Comparison of ENCODE assay signal across 14 cellular contexts in genomic region chr4:140136509-140136908, GRCh38. TPM values are rescaled to one million over a fixed set of nuclear protein-coding genes. Genes with fewer than 3 reads are reported as not detected.
A peak's percentile ranks its signal among the peaks of the same experiment; 100 is the strongest.
DNase-seq lines count a peak whose midpoint lies in the region; ATAC-seq, FAIRE-seq and TF ChIP-seq lines count a peak whose summit lies in the region.
"Had no signal": no experiment of that assay in that cellular context is flagged by ENCODE, and none has a peak within 500 bp of the region (broad histone marks: within the 10 kb centered on the region; RNA-seq: fewer than 3 reads in every experiment).

No MANE protein-coding gene starts in this region.

- H3K36me3 ChIP-seq in breast epithelium (no peaks in the 10 kb centered on the region), uterus (no peaks in the 10 kb centered on the region)

- no peak for TF ChIP-seq CTCF in MCF 10A (IDR thresholded peaks at IDR 0.05; ENCODE audit: unreplicated experiment)
- no peak for TF ChIP-seq CTCF in breast epithelium (IDR thresholded peaks at IDR 0.05)
- no peak for TF ChIP-seq CTCF in fibroblast of mammary gland (conservative IDR thresholded peaks at IDR 0.05; ENCODE audit: control insufficient read depth, insufficient read depth, low read depth, low read length)
- TF ChIP-seq CTCF in uterus (IDR thresholded peaks at IDR 0.05): no peak
- no peak for TF ChIP-seq CTCF in D721Med (IDR thresholded peaks at IDR 0.05; ENCODE audit: insufficient read depth, missing control alignments)

- no peak for FAIRE-seq in D721Med (lab: Jason Lieb, UNC)

- peaks cover 0 to 4% of the 10 kb centered on the region in 2 donors for H3K4me1 ChIP-seq in breast epithelium
- H3K4me1 ChIP-seq in uterus: no peaks in the 10 kb centered on the region

- H3K36me3 Mint-ChIP-seq in MCF 10A (ENCODE audit: insufficient read depth, unreplicated experiment): no peaks in the 10 kb centered on the region

- H3K4me3 ChIP-seq in breast epithelium (no peak overlapping the region), fibroblast of mammary gland (ENCODE audit: control insufficient read depth, low read depth, low read length) (no peak overlapping the region), uterus (no peak overlapping the region)

- H3K4me3 Mint-ChIP-seq in MCF 10A (ENCODE audit: unreplicated experiment): no peak overlapping the region
- H3K4me3 Mint-ChIP-seq: activated CD4-positive, alpha-beta T cell treated with anti-CD3 and anti-CD28 coated beads for 36 hours had no signal

- H3K27ac ChIP-seq in breast epithelium: no peak overlapping the region
- peak overlapping the region; percentile 52 to 58 for H3K27ac ChIP-seq in uterus

- no peaks in the 10 kb centered on the region for H3K27me3 Mint-ChIP-seq in MCF 10A (ENCODE audit: insufficient read depth, unreplicated experiment)

- intact Hi-C loops in MCF 10A (cut with micrococcal nuclease): no loop called here
- intact Hi-C loops in breast epithelium (cut with DNase I; ENCODE audit: low total_unique reads): no loop called here
- intact Hi-C loops in uterus (cut with DNase I; ENCODE audit: low total_unique reads): no loop called here

- no peak overlapping the region for H3K27ac Mint-ChIP-seq in MCF 10A (ENCODE audit: low read depth, unreplicated experiment)
- H3K27ac Mint-ChIP-seq: activated CD4-positive, alpha-beta T cell treated with anti-CD3 and anti-CD28 coated beads for 36 hours had no signal

- H3K9me3 ChIP-seq in breast epithelium (no peaks in the 10 kb centered on the region), uterus (no peaks in the 10 kb centered on the region)

- BruUV-seq in MCF 10A (replicated peaks; lab: Mats Ljungman, UMichigan): no TSS peak

- H3K9me3 Mint-ChIP-seq in MCF 10A (ENCODE audit: unreplicated experiment): no peaks in the 10 kb centered on the region

- ATAC-seq in HG03432 (IDR thresholded peaks at IDR 0.05; ENCODE audit: unreplicated experiment): no peak
- ATAC-seq: activated CD4-positive, alpha-beta T cell treated with anti-CD3 and anti-CD28 coated beads for 36 hours had no signal

- H3K27me3 ChIP-seq in breast epithelium (no peaks in the 10 kb centered on the region), uterus (no peaks in the 10 kb centered on the region)

- CTCF ChIA-PET in MCF 10A (lab: Yijun Ruan, JAX): interaction anchor here (0.6 kb wide), 1 partner anchor 249 kb away, joined by 3 read pairs; no protein-coding TSS in a partner anchor

- POLR2A ChIA-PET in MCF 10A (lab: Yijun Ruan, JAX): interaction anchor here (0.7 to 1.3 kb wide), 2 partner anchors 17 to 992 kb away, joined by 3 read pairs; no protein-coding TSS in a partner anchor

- H3K4me1 Mint-ChIP-seq in MCF 10A (ENCODE audit: insufficient read depth, unreplicated experiment): peaks cover 6% of the 10 kb centered on the region

- DNase-seq in MCF 10A (ENCODE audit: unreplicated experiment): peak; percentile 76
- DNase-seq in breast epithelium (ENCODE audit: low spot score in 2 of 2): no peak
- peak; percentile 77 for DNase-seq in RKO (ENCODE audit: low spot score)
- DNase-seq in fibroblast of mammary gland (ENCODE audit: low read depth): peak; percentile 77
- no peak for DNase-seq in uterus
- DNase-seq in NCI-H446 (lab: John Stamatoyannopoulos, UW): no peak
- no peak for DNase-seq in D721Med (ENCODE audit: insufficient read length, low spot score)
- DNase-seq: activated CD4-positive, alpha-beta T cell treated with anti-CD3 and anti-CD28 coated beads for 36 hours; activated T-cell treated with anti-CD3 and anti-CD28 coated beads, Interleukin-2, amount 50 U/mL, for 48 hours; amygdala; hippocampal formation; NCI-H187; occipital lobe had no signal

- TF ChIP-seq POLR2A in breast epithelium (IDR thresholded peaks at IDR 0.05) (no peak), uterus (IDR thresholded peaks at IDR 0.05) (no peak)

RNA-seq across cellular contexts. Expression of gene MAML3, which starts 17.5 kb away (rescaled TPM):
- 0.89 and 1.7 TPM in 2 replicates for total RNA-seq in MCF 10A (2022)
- total RNA-seq in breast epithelium: 10 to 100 TPM in 2 of 3 donors, 1 to 10 TPM in 1; 5.0 to 16.8 (median 11.1) TPM
- 10 to 100 TPM in 2 of 4 donors, 1 to 10 TPM in 2; 2.4 to 50.5 (median 17.8) TPM for total RNA-seq in uterus

Comparison
In these comparisons a context has a peak if more than half of its experiments do, and no peak if none do; other contexts are left out.
1. DNase-seq: peak in MCF 10A (single experiment), RKO (single experiment) and fibroblast of mammary gland (single experiment); none in breast epithelium (0 of 2), uterus (0 of 2), NCI-H446 (0 of 2) and D721Med (single experiment).
2. H3K27ac ChIP-seq: peak in uterus (2 of 2); none in breast epithelium (0 of 2).